13 cellular contexts compared by ENCODE assay signal in the genomic region with DNA sequence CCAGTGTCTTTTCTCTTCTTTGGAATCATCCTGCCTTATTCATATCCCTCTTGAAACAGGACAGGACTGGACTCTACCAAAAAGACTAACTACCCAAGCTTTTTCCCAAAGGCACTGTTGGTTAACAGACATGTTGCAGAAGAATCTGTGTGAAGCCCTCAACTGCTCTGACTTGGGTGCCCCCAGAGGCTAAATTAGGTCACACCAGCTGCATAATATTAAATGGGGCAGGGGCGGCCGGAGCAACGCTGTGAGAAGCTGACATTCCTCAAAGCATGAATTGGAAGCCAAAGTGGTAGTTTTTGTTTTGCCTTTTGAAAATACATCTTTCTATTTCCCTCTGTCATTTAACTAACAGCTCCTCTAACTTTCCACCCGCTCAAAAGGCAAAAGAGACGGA.
DNase-seq lines count a peak whose midpoint lies in the region; ATAC-seq and TF ChIP-seq lines count a peak whose summit lies in the region.
"Had no signal": no experiment of that assay in that cellular context is flagged by ENCODE, and none has a peak within 500 bp of the region (broad histone marks: within the 10 kb centered on the region; RNA-seq: fewer than 3 reads in every experiment).

No MANE protein-coding gene starts in this region.

- H3K9me3 Mint-ChIP-seq in mesothelial cell of epicardium: peaks cover 4% of the 10 kb centered on the region
- H3K9me3 Mint-ChIP-seq: activated B cell treated with CpG ODN at 0.5 μM for 24 hours; stimulated activated naive CD8-positive, alpha-beta T cell treated with anti-CD3 and anti-CD28 coated beads, Interleukin-15, Interleukin-2, amounts not matched to agents 100 ng/mL and 50 ng/mL, for 24 hours had no signal

- H3K4me1 Mint-ChIP-seq in mesothelial cell of epicardium: peaks cover 47% of the 10 kb centered on the region
- H3K4me1 Mint-ChIP-seq: activated B cell treated with CpG ODN at 0.5 μM for 24 hours had no signal

- POLR2A ChIA-PET in GM10248 (lab: Yijun Ruan, JAX): no interaction called here

- DNase-seq in MV-4-11 (lab: John Stamatoyannopoulos, UW) (peak; percentile 3), mesothelial cell of epicardium (ENCODE audit: low spot score in 2 of 2, unreplicated experiment in 2 of 2) (no peak), GM10248 (ENCODE audit: extremely low spot score) (no peak), NCI-H1694 treated with DMSO at 0.1 percent for 48 hours (lab: John Stamatoyannopoulos, UW) (no peak)
- no peak for DNase-seq in stimulated activated naive CD4-positive, alpha-beta T cell treated with Interleukin-2 at 50 U/mL for 16 hours (lab: John Stamatoyannopoulos, UW)
- DNase-seq: activated B cell treated with CpG ODN at 0.5 μM for 24 hours, cortex of kidney had no signal

- H3K36me3 Mint-ChIP-seq in mesothelial cell of epicardium: no peaks in the 10 kb centered on the region

- no peaks in the 10 kb centered on the region for H3K36me3 ChIP-seq in ectodermal cell (ENCODE audit: control insufficient read depth, insufficient read depth, low read length)
- H3K36me3 ChIP-seq: neutrophil had no signal

- peak overlapping the region; percentile 47 for H3K27ac Mint-ChIP-seq in mesothelial cell of epicardium
- H3K27ac Mint-ChIP-seq: activated B cell treated with CpG ODN at 0.5 μM for 24 hours; stimulated activated naive CD8-positive, alpha-beta T cell treated with anti-CD3 and anti-CD28 coated beads, Interleukin-15, Interleukin-2, amounts not matched to agents 100 ng/mL and 50 ng/mL, for 24 hours had no signal

- H3K9me3 ChIP-seq in ectodermal cell (ENCODE audit: control insufficient read depth, low read length): no peaks in the 10 kb centered on the region
- H3K9me3 ChIP-seq: neutrophil had no signal

- H3K27me3 Mint-ChIP-seq in mesothelial cell of epicardium (ENCODE audit: low read depth): no peaks in the 10 kb centered on the region
- H3K27me3 Mint-ChIP-seq: activated B cell treated with CpG ODN at 0.5 μM for 24 hours had no signal

- peak overlapping the region; percentile 0 for H3K4me3 Mint-ChIP-seq in mesothelial cell of epicardium
- H3K4me3 Mint-ChIP-seq: activated B cell treated with CpG ODN at 0.5 μM for 24 hours; stimulated activated naive CD8-positive, alpha-beta T cell treated with anti-CD3 and anti-CD28 coated beads, Interleukin-15, Interleukin-2, amounts not matched to agents 100 ng/mL and 50 ng/mL, for 24 hours had no signal

- peaks cover 3% of the 10 kb centered on the region for H3K27me3 ChIP-seq in ectodermal cell (ENCODE audit: control insufficient read depth, insufficient read depth, low read length, poor library complexity, severe bottlenecking)
- H3K27me3 ChIP-seq: neutrophil had no signal

- TF ChIP-seq CTCF in C4-2B (conservative IDR thresholded peaks at IDR 0.05): peak; percentile 12; the same call in 1 of the 2 replicates
- TF ChIP-seq CTCF in mesothelial cell of epicardium (IDR thresholded peaks at IDR 0.05; ENCODE audit: unreplicated experiment): no peak
- TF ChIP-seq CTCF in GM10248 (IDR thresholded peaks at IDR 0.05; ENCODE audit: control extremely low read depth, extremely low read depth, low read depth, missing control alignments): no peak

- H3K4me1 ChIP-seq in ectodermal cell (ENCODE audit: control insufficient read depth, insufficient read depth, low read length): peaks cover 27% of the 10 kb centered on the region

- 16 to 17% methylated on average over 5 of the region's 5 CpGs for WGBS in ectodermal cell, 2 experiments

- ATAC-seq in activated CD4-positive, CD25-positive, alpha-beta regulatory T cell treated with anti-CD3 and anti-CD28 coated beads, Interleukin-2, amount 50 U/mL, for 24 hours: no peak
- ATAC-seq: HCT116 had no signal

- CTCF ChIA-PET in GM10248 (lab: Yijun Ruan, JAX): interaction anchor here (3.1 to 3.5 kb wide), 2 partner anchors 12 to 195 kb away, joined by 8 to 10 read pairs; no protein-coding TSS in a partner anchor

- H3K27ac ChIP-seq in C4-2B (no peak overlapping the region), ectodermal cell (ENCODE audit: insufficient read depth, low read depth, low read length, poor library complexity, severe bottlenecking) (peak overlapping the region; percentile 52)
- H3K27ac ChIP-seq: neutrophil had no signal

- H3K4me3 ChIP-seq in ectodermal cell (ENCODE audit: insufficient read depth, low read depth, low read length): no peak overlapping the region
